ENCODE assay signal across 12 cellular contexts in genomic region chr9:128910906-128911305, GRCh38. TPM values are rescaled to one million over a fixed set of nuclear protein-coding genes. Genes with fewer than 3 reads are reported as not detected.
DNase-seq lines count a peak whose midpoint lies in the region; ATAC-seq and TF ChIP-seq lines count a peak whose summit lies in the region.
"Had no signal": no experiment of that assay in that cellular context is flagged by ENCODE, and none has a peak within 500 bp of the region (broad histone marks: within the 10 kb centered on the region; RNA-seq: fewer than 3 reads in every experiment).

No MANE protein-coding gene starts in this region.

- peaks cover 24% of the 10 kb centered on the region for H3K4me1 Mint-ChIP-seq in WTC11

- CTCF ChIA-PET in WTC11 (lab: Charles Lee): interaction anchor here (1.1 to 1.2 kb wide), 2 partner anchors 17 to 209 kb away, joined by 3 to 4 read pairs; partner anchors contain the start of gene PKN3

- H3K27ac ChIP-seq in iPS-20b (ENCODE audit: low read length) (no peak overlapping the region), skin epidermis (peak overlapping the region in 20 of 21 experiments; percentile 45 to 88 (median 76))
- H3K27ac ChIP-seq: neutrophil had no signal

- H3K27me3 Mint-ChIP-seq in WTC11 (ENCODE audit: low read depth): no peaks in the 10 kb centered on the region; the same call in 1 of the 2 replicates

- no peaks in the 10 kb centered on the region for H3K27me3 ChIP-seq in iPS-20b (ENCODE audit: insufficient read depth, low read length)
- H3K27me3 ChIP-seq: neutrophil had no signal

- H3K9me3 ChIP-seq in iPS-20b (ENCODE audit: insufficient read depth, low read depth, low read length): no peaks in the 10 kb centered on the region
- H3K9me3 ChIP-seq: neutrophil had no signal

- POLR2A ChIA-PET in WTC11 (lab: Charles Lee): no interaction called here

- no peak overlapping the region for H3K4me3 ChIP-seq in iPS-20b (ENCODE audit: low read length)
- H3K4me3 ChIP-seq in skin epidermis: no peak overlapping the region

- H3K36me3 ChIP-seq in iPS-20b (ENCODE audit: insufficient read depth, low read depth, low read length): peaks cover 78% of the 10 kb centered on the region

- TF ChIP-seq CTCF in WTC11 (IDR thresholded peaks at IDR 0.05): no peak

- H3K36me3 Mint-ChIP-seq in WTC11: peaks cover 40% of the 10 kb centered on the region

- no peaks in the 10 kb centered on the region for H3K9me3 Mint-ChIP-seq in WTC11

- ATAC-seq in WTC11 (no peak), HG03354 (IDR thresholded peaks at IDR 0.05; ENCODE audit: poor library complexity, severe bottlenecking, unreplicated experiment) (no peak), HG02852 (IDR thresholded peaks at IDR 0.05; ENCODE audit: unreplicated experiment) (no peak), HG03039 (IDR thresholded peaks at IDR 0.05; ENCODE audit: unreplicated experiment) (no peak)

- 0 out of 2 replicates have a peak overlapping the region, but pooled peaks have one; percentile 27 for H3K9ac ChIP-seq in iPS-20b (ENCODE audit: low read depth, low read length)

- H3K4me1 ChIP-seq in iPS-20b (ENCODE audit: insufficient read depth, low read length): peaks cover 15% of the 10 kb centered on the region

- H3K27ac Mint-ChIP-seq in WTC11: peak overlapping the region; percentile 76

- DNase-seq in ELR (ENCODE audit: low read depth) (peak; percentile 45), WTC11 (ENCODE audit: low spot score) (no peak), GM19240 (ENCODE audit: insufficient read length, low spot score) (no peak)
- DNase-seq: NCI-H1436 treated with DMSO at 0.1 percent for 48 hours, SIG-M5 had no signal

- no peak overlapping the region for H3K4me3 Mint-ChIP-seq in WTC11

TF ChIP-seq in WTC11, 78 proteins besides CTCF, POLR2A, EP300 and RAD21:
- TF ChIP-seq STAT6 (CRISPR knock-in tag; conservative IDR thresholded peaks at IDR 0.05; ENCODE audit: low read depth) (no peak), TEAD1 (CRISPR knock-in tag; IDR thresholded peaks at IDR 0.05) (no peak)
TF ChIP-seq in WTC11: peak in this region for 0.

RNA-seq across cellular contexts. Expression of gene PHYHD1, which starts 9.9 kb away (rescaled TPM):
- total RNA-seq in WTC11 (2021): 14.6 to 21.3 TPM (median 20.0 TPM) in 3 replicates
- total RNA-seq: activated CD8-positive, alpha-beta memory T cell treated with anti-CD3 and anti-CD28 coated beads for 36 hours had no signal

RNA-seq across cellular contexts. Expression of gene LRRC8A, which starts 29.0 kb away (rescaled TPM):
- total RNA-seq in WTC11 (2021): 63.8 to 83.5 TPM (median 64.5 TPM) in 3 replicates

RNA-seq across cellular contexts. Expression of gene KYAT1, which starts 29.2 kb away (rescaled TPM):
- total RNA-seq in WTC11 (2021): 31.4 to 34.1 TPM (median 33.0 TPM) in 3 replicates

RNA-seq across cellular contexts. Expression of gene DOLK, which starts 36.5 kb away (rescaled TPM):
- total RNA-seq in WTC11 (2021): 14.8 to 15.1 TPM (median 15.1 TPM) in 3 replicates

RNA-seq across cellular contexts. Expression of gene NUP188, which starts 36.6 kb away (rescaled TPM):
- 71.3 to 98.9 TPM (median 73.5 TPM) in 3 replicates for total RNA-seq in WTC11 (2021)
